15 cellular contexts compared by ENCODE assay signal in genomic region chr3:88105325-88105724, GRCh38. TPM values are rescaled to one million over a fixed set of nuclear protein-coding genes. Genes with fewer than 3 reads are reported as not detected.
DNase-seq lines count a peak whose midpoint lies in the region; ATAC-seq lines count a peak whose summit lies in the region.
"Had no signal": no experiment of that assay in that cellular context is flagged by ENCODE, and none has a peak within 500 bp of the region (broad histone marks: within the 10 kb centered on the region; RNA-seq: fewer than 3 reads in every experiment).

No MANE protein-coding gene starts in this region.

- DNase-seq in EH (ENCODE audit: low read depth) (peak; percentile 72), HS-27A (ENCODE audit: low read depth) (peak; percentile 68), dermis microvascular lymphatic vessel endothelial cell (ENCODE audit: low read depth in 2 of 2) (peak; percentile 29 to 50), non-pigmented ciliary epithelial cell (ENCODE audit: low read depth) (peak; percentile 4), NCI-H748 (lab: John Stamatoyannopoulos, UW; ENCODE audit: unreplicated experiment) (no peak), sciatic nerve (ENCODE audit: low spot score) (no peak)
- DNase-seq: BE2C; CD8-positive, alpha-beta T cell; MM.1S; NCI-H1105; NCI-H187 had no signal

- ATAC-seq in HG03521 (IDR thresholded peaks at IDR 0.05; ENCODE audit: unreplicated experiment) (no peak), HG02678 (IDR thresholded peaks at IDR 0.05; ENCODE audit: unreplicated experiment) (no peak), sciatic nerve (no peak)
- ATAC-seq: CD8-positive, alpha-beta T cell; HCT116; HepG2 had no signal

- intact Hi-C loops in sciatic nerve (cut with DNase I), result no loop called here

RNA-seq across cellular contexts. Expression of gene C3orf38, which starts 44.4 kb away (rescaled TPM):
- 14.8 and 18.7 TPM in 2 replicates for total RNA-seq in dermis microvascular lymphatic vessel endothelial cell
- 29.1 TPM for total RNA-seq in sciatic nerve

RNA-seq across cellular contexts. Expression of gene ZNF654, which starts 46.3 kb away (rescaled TPM):
- total RNA-seq in dermis microvascular lymphatic vessel endothelial cell, result 10.1 and 10.3 TPM in 2 replicates
- 24.3 TPM for total RNA-seq in sciatic nerve

RNA-seq across cellular contexts. Expression of gene CGGBP1, which starts 46.5 kb away (rescaled TPM):
- total RNA-seq in dermis microvascular lymphatic vessel endothelial cell (36.8 and 45.9 TPM in 2 replicates), sciatic nerve (69.2 TPM)

Comparison
In these comparisons a context has a peak if more than half of its experiments do, and no peak if none do; other contexts are left out.
1. DNase-seq: peak in EH (single experiment), HS-27A (single experiment), dermis microvascular lymphatic vessel endothelial cell (2 of 2) and non-pigmented ciliary epithelial cell (single experiment); none in NCI-H748 (single experiment) and sciatic nerve (single experiment).